Comparison of ENCODE assay signal across 14 cellular contexts in genomic region chr7:30320392-30320791, GRCh38. TPM values are rescaled to one million over a fixed set of nuclear protein-coding genes. Genes with fewer than 3 reads are reported as not detected.
DNase-seq lines count a peak whose midpoint lies in the region; ATAC-seq, FAIRE-seq and TF ChIP-seq lines count a peak whose summit lies in the region.
"Had no signal": no experiment of that assay in that cellular context is flagged by ENCODE, and none has a peak within 500 bp of the region (broad histone marks: within the 10 kb centered on the region; RNA-seq: fewer than 3 reads in every experiment).

No MANE protein-coding gene starts in this region.

- H4K20me1 ChIP-seq in BLaER1 treated with 17β-estradiol and CSF1 and Interleukin-3, amounts not matched to agents 10 nM and 100 nM = peaks cover 0 to 100% (median 7%) of the 10 kb centered on the region in 11 experiments; a peak in 10 of 22 replicates

- H3K27ac Mint-ChIP-seq in memory B cell = peak overlapping the region; percentile 95

- H3K9me3 Mint-ChIP-seq in memory B cell = no peaks in the 10 kb centered on the region

- peaks cover 20 to 77% (median 27%) of the 10 kb centered on the region in 10 experiments for H3K4me1 ChIP-seq in BLaER1 treated with 17β-estradiol and CSF1 and Interleukin-3, amounts not matched to agents 10 nM and 100 nM
- peaks cover 66% of the 10 kb centered on the region for H3K4me1 ChIP-seq in RWPE2 (ENCODE audit: insufficient read depth, poor library complexity, severe bottlenecking)

- ATAC-seq in RWPE2 (ENCODE audit: low read depth) = no peak
- ATAC-seq in memory B cell (ENCODE audit: low read depth) = no peak
- no peak for ATAC-seq in HG03196 (IDR thresholded peaks at IDR 0.05; ENCODE audit: unreplicated experiment)

- H3K4me2 ChIP-seq in BLaER1 treated with 17β-estradiol and CSF1 and Interleukin-3, amounts not matched to agents 10 nM and 100 nM = peak overlapping the region in 8 of 11 experiments; percentile 65 to 95 (median 81); a peak in 8 of 22 replicates

- peak overlapping the region; percentile 41 for H3K4me3 Mint-ChIP-seq in memory B cell

- H3K36me3 Mint-ChIP-seq in memory B cell = peaks cover 5% of the 10 kb centered on the region

- no peaks in the 10 kb centered on the region for H3K27me3 Mint-ChIP-seq in memory B cell

- no peak overlapping the region for H3K4me3 ChIP-seq in BLaER1 treated with 17β-estradiol and CSF1 and Interleukin-3, amounts not matched to agents 10 nM and 100 nM
- no peak overlapping the region for H3K4me3 ChIP-seq in RWPE2 (ENCODE audit: severe bottlenecking)

- H3K27ac ChIP-seq in BLaER1 treated with 17β-estradiol and CSF1 and Interleukin-3, amounts not matched to agents 10 nM and 100 nM = peak overlapping the region in 1 of 11 experiments; percentile 70; a peak in 1 of 22 replicates
- H3K27ac ChIP-seq in RWPE2 (ENCODE audit: poor library complexity, severe bottlenecking) = peak overlapping the region; percentile 79

- DNase-seq in GM12892 (ENCODE audit: insufficient read length) = no peak
- no peak for DNase-seq in RWPE2 (ENCODE audit: low spot score)
- DNase-seq in memory B cell (ENCODE audit: low spot score in 2 of 2) = no peak
- DNase-seq in UCSD-AML1 (lab: John Stamatoyannopoulos, UW; ENCODE audit: unreplicated experiment) = no peak
- DNase-seq in NCI-H524 (lab: John Stamatoyannopoulos, UW) = no peak
- DNase-seq: caudate nucleus; effector CD8-positive, alpha-beta T cell; hippocampal formation; NCI-H187; NCI-H510A treated with DMSO at 0.1 percent for 48 hours; Peyer's patch; stomach had no signal

- H3K36me3 ChIP-seq in BLaER1 treated with 17β-estradiol and CSF1 and Interleukin-3, amounts not matched to agents 10 nM and 100 nM = peaks cover 6 to 18% (median 14%) of the 10 kb centered on the region in 11 experiments; a peak in 18 of 22 replicates
- H3K36me3 ChIP-seq in RWPE2 (ENCODE audit: low read depth) = no peaks in the 10 kb centered on the region
- H3K36me3 ChIP-seq: Peyer's patch had no signal

- TF ChIP-seq CTCF in RWPE2 (IDR thresholded peaks at IDR 0.05; ENCODE audit: poor library complexity, severe bottlenecking) = no peak

- peaks cover 46% of the 10 kb centered on the region for H3K4me1 Mint-ChIP-seq in memory B cell

- no peaks in the 10 kb centered on the region for H3K27me3 ChIP-seq in BLaER1 treated with 17β-estradiol and CSF1 and Interleukin-3, amounts not matched to agents 10 nM and 100 nM
- H3K27me3 ChIP-seq in RWPE2 (ENCODE audit: insufficient read depth, poor library complexity, severe bottlenecking) = no peaks in the 10 kb centered on the region
- H3K27me3 ChIP-seq: Peyer's patch, stomach had no signal

- H3K9me3 ChIP-seq in BLaER1 treated with 17β-estradiol and CSF1 and Interleukin-3, amounts not matched to agents 10 nM and 100 nM (replicated peaks in 1 of 11) = peaks cover 0 to 6% (median 0%) of the 10 kb centered on the region in 11 experiments; a peak in 2 of 22 replicates
- no peaks in the 10 kb centered on the region for H3K9me3 ChIP-seq in RWPE2 (ENCODE audit: severe bottlenecking)
- H3K9me3 ChIP-seq: Peyer's patch, stomach had no signal

- no peak for TF ChIP-seq POLR2A in GM12892 (IDR thresholded peaks at IDR 0.05; ENCODE audit: low read depth, low read length)

- FAIRE-seq in GM12892 (lab: Jason Lieb, UNC) = peak; percentile 9

- no peak overlapping the region for H3K9ac ChIP-seq in BLaER1 treated with 17β-estradiol and CSF1 and Interleukin-3, amounts not matched to agents 10 nM and 100 nM

RNA-seq across cellular contexts. Expression of gene ZNRF2, which starts 36.0 kb away (rescaled TPM):
- polyA plus RNA-seq in GM12892 (2012; ENCODE audit: missing spikeins) = 7.7 TPM
